ENCODE assay signal across 8 cellular contexts in the genomic region with DNA sequence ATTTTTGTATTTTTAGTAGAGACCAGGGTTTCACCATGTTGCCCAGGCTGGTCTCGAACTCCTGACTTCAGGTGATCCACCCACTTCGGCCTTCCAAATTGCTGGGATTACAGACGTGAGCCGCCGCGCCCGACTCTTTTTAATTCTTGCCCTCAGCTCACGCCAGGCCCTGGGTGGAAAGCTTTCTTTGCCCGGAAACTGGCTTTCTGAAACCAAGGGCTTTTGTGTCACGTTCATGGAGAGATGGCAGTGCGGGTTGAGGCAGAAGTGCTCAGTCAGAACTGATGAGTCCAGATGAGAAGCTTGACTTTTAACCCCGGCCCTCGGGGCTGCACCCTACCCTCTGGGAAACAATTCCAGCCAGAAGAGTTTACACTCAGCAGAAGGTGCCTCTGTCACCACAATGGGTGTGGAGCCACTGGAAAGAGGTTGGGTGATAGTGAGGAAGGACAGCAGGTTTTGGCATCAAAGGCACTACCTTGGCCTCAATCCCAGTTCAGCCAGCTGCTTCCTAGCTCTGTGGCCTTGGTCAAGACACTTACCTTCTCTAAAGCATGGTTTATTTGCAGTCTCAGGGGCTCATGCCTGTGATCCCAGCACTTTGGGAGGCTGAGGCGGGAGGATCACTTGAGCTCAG. TPM values are rescaled to one million over a fixed set of nuclear protein-coding genes. Genes with fewer than 3 reads are reported as not detected.
DNase-seq lines count a peak whose midpoint lies in the region; ATAC-seq and TF ChIP-seq lines count a peak whose summit lies in the region.

No MANE protein-coding gene starts in this region.

- WGBS in lower leg skin, 2 donors = 96 to 98% methylated on average over 14 of the region's 14 CpGs

- H3K4me3 ChIP-seq in ACC112 (ENCODE audit: low read depth, low read length) (peak overlapping the region; percentile 97), breast epithelium (peak overlapping the region; percentile 75 to 86 (median 80)), neural cell (ENCODE audit: low read length) (peak overlapping the region; percentile 92), lower leg skin (ENCODE audit: low read depth, poor library complexity, severe bottlenecking) (no peak overlapping the region)

- H3K9ac ChIP-seq in neural cell (ENCODE audit: low read length) = no peak overlapping the region

- no peaks in the 10 kb centered on the region for H3F3A ChIP-seq in neural cell (ENCODE audit: insufficient read depth, low read length, poor library complexity, severe bottlenecking)

- no peak for DNase-seq in breast epithelium (ENCODE audit: low spot score in 2 of 2)
- no peak for DNase-seq in AML-193 (lab: John Stamatoyannopoulos, UW)
- no peak for DNase-seq in lower leg skin (ENCODE audit: low spot score in 2 of 2)
- no peak for DNase-seq in DMS114 treated with DMSO at 0.1 percent for 48 hours (lab: John Stamatoyannopoulos, UW; ENCODE audit: unreplicated experiment)
- no peak for DNase-seq in activated CD8-positive, alpha-beta memory T cell treated with anti-CD3 and anti-CD28 coated beads, Interleukin-2, amount 10 ng/mL, durations not matched to agents 7 days and 5 days

- H3K36me3 Mint-ChIP-seq in IgD-negative memory B cell = peaks cover 2% of the 10 kb centered on the region
- peaks cover 6% of the 10 kb centered on the region for H3K36me3 Mint-ChIP-seq in activated CD8-positive, alpha-beta memory T cell treated with anti-CD3 and anti-CD28 coated beads, Interleukin-2, amount 10 ng/mL, durations not matched to agents 7 days and 5 days

- H3K4me1 ChIP-seq in ACC112 (ENCODE audit: control insufficient read depth, insufficient read depth, low read length, unreplicated experiment) (peaks cover 8% of the 10 kb centered on the region), breast epithelium (peaks cover 0 to 7% of the 10 kb centered on the region in 2 donors)

- no peaks in the 10 kb centered on the region for H3K9me2 ChIP-seq in neural cell (ENCODE audit: insufficient read depth, low read length)

- no peak for TF ChIP-seq CTCF in breast epithelium (IDR thresholded peaks at IDR 0.05)
- TF ChIP-seq CTCF in neural cell (IDR thresholded peaks at IDR 0.05; ENCODE audit: poor library complexity, severe bottlenecking) = no peak
- TF ChIP-seq CTCF in lower leg skin (IDR thresholded peaks at IDR 0.05) = no peak

- no peak overlapping the region for H3K27ac ChIP-seq in ACC112 (ENCODE audit: low read depth, low read length)
- peak overlapping the region; percentile 95 for H3K27ac ChIP-seq in breast epithelium
- H3K27ac ChIP-seq in neural cell (ENCODE audit: low read length) = no peak overlapping the region

- H3K27me3 Mint-ChIP-seq in IgD-negative memory B cell = no peaks in the 10 kb centered on the region
- no peaks in the 10 kb centered on the region for H3K27me3 Mint-ChIP-seq in activated CD8-positive, alpha-beta memory T cell treated with anti-CD3 and anti-CD28 coated beads, Interleukin-2, amount 10 ng/mL, durations not matched to agents 7 days and 5 days

- no peak overlapping the region for H3K4me2 ChIP-seq in neural cell (ENCODE audit: low read length)

- H3K27ac Mint-ChIP-seq in IgD-negative memory B cell = peak overlapping the region in 2 of 3 donors; percentile 39 to 91
- no peak overlapping the region for H3K27ac Mint-ChIP-seq in activated CD8-positive, alpha-beta memory T cell treated with anti-CD3 and anti-CD28 coated beads, Interleukin-2, amount 10 ng/mL, durations not matched to agents 7 days and 5 days

- intact Hi-C loops in breast epithelium (cut with DNase I; ENCODE audit: low total_unique reads) = loop anchor here (5.0 kb wide), 1 partner anchor 211 kb away; a partner anchor contains a TSS
- intact Hi-C loops in lower leg skin (cut with DNase I; ENCODE audit: low total_unique reads) = no loop called here

- ATAC-seq in activated CD8-positive, alpha-beta memory T cell treated with anti-CD3 and anti-CD28 coated beads, Interleukin-2, amount 10 ng/mL, durations not matched to agents 7 days and 5 days = no peak

- H2AFZ ChIP-seq in ACC112 (ENCODE audit: low read length, unreplicated experiment) (no peak overlapping the region), neural cell (ENCODE audit: low read depth, low read length) (no peak overlapping the region)

- CTCF ChIA-PET in activated CD8-positive, alpha-beta memory T cell treated with anti-CD3 and anti-CD28 coated beads, Interleukin-2, amount 10 ng/mL, durations not matched to agents 7 days and 5 days (lab: Charles Lee) = interaction anchor here (1.1 to 8.7 kb wide), 4 partner anchors 9 to 16 kb away, joined by 3 to 66 read pairs (median 6); no protein-coding TSS in a partner anchor

- no peaks in the 10 kb centered on the region for H3K9me3 Mint-ChIP-seq in IgD-negative memory B cell
- no peaks in the 10 kb centered on the region for H3K9me3 Mint-ChIP-seq in activated CD8-positive, alpha-beta memory T cell treated with anti-CD3 and anti-CD28 coated beads, Interleukin-2, amount 10 ng/mL, durations not matched to agents 7 days and 5 days (ENCODE audit: low read depth)

- TF ChIP-seq POLR2A in breast epithelium (IDR thresholded peaks at IDR 0.05) = no peak
- no peak for TF ChIP-seq POLR2A in lower leg skin (IDR thresholded peaks at IDR 0.05)

- H3K36me3 ChIP-seq in ACC112 (ENCODE audit: insufficient read depth, low read length) (no peaks in the 10 kb centered on the region), breast epithelium (no peaks in the 10 kb centered on the region), neural cell (ENCODE audit: insufficient read depth, low read length) (peaks cover 3% of the 10 kb centered on the region)

- H3K4me1 Mint-ChIP-seq in IgD-negative memory B cell = peaks cover 9 to 22% (median 18%) of the 10 kb centered on the region in 3 donors
- H3K4me1 Mint-ChIP-seq in activated CD8-positive, alpha-beta memory T cell treated with anti-CD3 and anti-CD28 coated beads, Interleukin-2, amount 10 ng/mL, durations not matched to agents 7 days and 5 days = peaks cover 8% of the 10 kb centered on the region

- no peak for TF ChIP-seq EP300 in neural cell (conservative IDR thresholded peaks at IDR 0.05; ENCODE audit: poor library complexity, severe bottlenecking)

- no peak for TF ChIP-seq RAD21 in neural cell (conservative IDR thresholded peaks at IDR 0.05)

- H3K27me3 ChIP-seq in ACC112 (ENCODE audit: insufficient read depth, low read length) = no peaks in the 10 kb centered on the region
- H3K27me3 ChIP-seq in breast epithelium = no peaks in the 10 kb centered on the region
- H3K27me3 ChIP-seq in neural cell (ENCODE audit: insufficient read depth, low read depth, low read length) = no peaks in the 10 kb centered on the region

- H3K79me2 ChIP-seq in ACC112 (ENCODE audit: control insufficient read depth, insufficient read depth, low read length, unreplicated experiment) = peaks cover 45% of the 10 kb centered on the region
- H3K79me2 ChIP-seq in neural cell (replicated peaks; ENCODE audit: insufficient read depth, low read length) = peaks cover 29% of the 10 kb centered on the region

- no peaks in the 10 kb centered on the region for H4K20me1 ChIP-seq in neural cell (ENCODE audit: insufficient read depth)

- peak overlapping the region; percentile 46 to 88 (median 72) for H3K4me3 Mint-ChIP-seq in IgD-negative memory B cell
- H3K4me3 Mint-ChIP-seq in activated CD8-positive, alpha-beta memory T cell treated with anti-CD3 and anti-CD28 coated beads, Interleukin-2, amount 10 ng/mL, durations not matched to agents 7 days and 5 days = no peak overlapping the region

- H3K9me3 ChIP-seq in breast epithelium (no peaks in the 10 kb centered on the region), neural cell (ENCODE audit: low read length) (no peaks in the 10 kb centered on the region)

TF ChIP-seq in neural cell, 6 proteins besides CTCF, POLR2A, EP300 and RAD21:
- no peak for TF ChIP-seq SMC3 (conservative IDR thresholded peaks at IDR 0.05; ENCODE audit: poor library complexity)
- TF ChIP-seq EZH2 (IDR thresholded peaks at IDR 0.05; ENCODE audit: borderline replicate concordance, insufficient read depth, low read length, poor library complexity, severe bottlenecking) = no peak
- TF ChIP-seq, protein P1, sequence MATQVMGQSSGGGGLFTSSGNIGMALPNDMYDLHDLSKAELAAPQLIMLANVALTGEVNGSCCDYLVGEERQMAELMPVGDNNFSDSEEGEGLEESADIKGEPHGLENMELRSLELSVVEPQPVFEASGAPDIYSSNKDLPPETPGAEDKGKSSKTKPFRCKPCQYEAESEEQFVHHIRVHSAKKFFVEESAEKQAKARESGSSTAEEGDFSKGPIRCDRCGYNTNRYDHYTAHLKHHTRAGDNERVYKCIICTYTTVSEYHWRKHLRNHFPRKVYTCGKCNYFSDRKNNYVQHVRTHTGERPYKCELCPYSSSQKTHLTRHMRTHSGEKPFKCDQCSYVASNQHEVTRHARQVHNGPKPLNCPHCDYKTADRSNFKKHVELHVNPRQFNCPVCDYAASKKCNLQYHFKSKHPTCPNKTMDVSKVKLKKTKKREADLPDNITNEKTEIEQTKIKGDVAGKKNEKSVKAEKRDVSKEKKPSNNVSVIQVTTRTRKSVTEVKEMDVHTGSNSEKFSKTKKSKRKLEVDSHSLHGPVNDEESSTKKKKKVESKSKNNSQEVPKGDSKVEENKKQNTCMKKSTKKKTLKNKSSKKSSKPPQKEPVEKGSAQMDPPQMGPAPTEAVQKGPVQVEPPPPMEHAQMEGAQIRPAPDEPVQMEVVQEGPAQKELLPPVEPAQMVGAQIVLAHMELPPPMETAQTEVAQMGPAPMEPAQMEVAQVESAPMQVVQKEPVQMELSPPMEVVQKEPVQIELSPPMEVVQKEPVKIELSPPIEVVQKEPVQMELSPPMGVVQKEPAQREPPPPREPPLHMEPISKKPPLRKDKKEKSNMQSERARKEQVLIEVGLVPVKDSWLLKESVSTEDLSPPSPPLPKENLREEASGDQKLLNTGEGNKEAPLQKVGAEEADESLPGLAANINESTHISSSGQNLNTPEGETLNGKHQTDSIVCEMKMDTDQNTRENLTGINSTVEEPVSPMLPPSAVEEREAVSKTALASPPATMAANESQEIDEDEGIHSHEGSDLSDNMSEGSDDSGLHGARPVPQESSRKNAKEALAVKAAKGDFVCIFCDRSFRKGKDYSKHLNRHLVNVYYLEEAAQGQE (IDR thresholded peaks at IDR 0.05; ENCODE audit: borderline replicate concordance) = no peak
- no peak for TF ChIP-seq MXI1 (conservative IDR thresholded peaks at IDR 0.05; ENCODE audit: poor library complexity, severe bottlenecking)
- no peak for TF ChIP-seq TAF1 (IDR thresholded peaks at IDR 0.05; ENCODE audit: low read depth)
- TF ChIP-seq POLR2AphosphoS5 (IDR thresholded peaks at IDR 0.05) = no peak

RNA-seq across cellular contexts. Expression of a gene that starts 0.9 kb away (rescaled TPM):
- polyA plus RNA-seq in IgD-negative memory B cell (25.5 TPM), neural cell (66.9 and 80.7 TPM in 2 replicates)
- total RNA-seq in breast epithelium (10 to 100 TPM; 51.2 to 90.7 (median 70.8) TPM), lower leg skin (10 to 100 TPM; 22.9 to 47.2 (median 31.2) TPM)
- polyA minus RNA-seq in neural cell = 79.3 and 89.4 TPM in 2 replicates
- 10 to 100 TPM; 31.2 to 35.4 TPM for total RNA-seq in activated CD8-positive, alpha-beta memory T cell treated with anti-CD3 and anti-CD28 coated beads, Interleukin-2, amount 10 ng/mL, durations not matched to agents 7 days and 5 days

Comparison
In these comparisons a context has a peak if more than half of its experiments do, and no peak if none do; other contexts are left out.
1. H3K27ac ChIP-seq: peak in breast epithelium (2 of 2); none in ACC112 (single experiment) and neural cell (single experiment).